ENCODE assay signal across 1 cellular context in the genomic region with DNA sequence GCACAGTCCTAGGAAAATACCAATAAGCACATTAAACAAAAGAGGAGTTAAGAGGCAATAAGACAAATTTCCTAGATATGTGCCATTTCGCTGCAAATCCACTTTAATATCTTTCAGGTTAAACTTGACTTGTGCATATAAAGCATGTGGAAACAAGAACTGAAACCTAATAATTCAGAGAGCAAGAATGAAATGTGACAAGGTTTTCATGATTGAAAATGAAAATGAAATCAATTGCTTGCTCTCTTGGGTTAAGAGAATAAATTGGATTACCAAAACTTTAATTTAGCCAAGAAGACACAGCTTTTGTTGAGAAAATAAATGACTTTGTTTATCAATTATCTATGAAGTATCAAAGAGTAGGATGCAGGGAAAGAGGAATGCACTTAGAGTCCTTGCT.
A peak's percentile ranks its signal among the peaks of the same experiment; 100 is the strongest.
TF ChIP-seq lines count a peak whose summit lies in the region.

No MANE protein-coding gene starts in this region.

TF ChIP-seq in GM12878, 131 proteins besides CTCF, POLR2A, EP300 and RAD21 (continued from another document and continues in another):
- TF ChIP-seq, protein P1, sequence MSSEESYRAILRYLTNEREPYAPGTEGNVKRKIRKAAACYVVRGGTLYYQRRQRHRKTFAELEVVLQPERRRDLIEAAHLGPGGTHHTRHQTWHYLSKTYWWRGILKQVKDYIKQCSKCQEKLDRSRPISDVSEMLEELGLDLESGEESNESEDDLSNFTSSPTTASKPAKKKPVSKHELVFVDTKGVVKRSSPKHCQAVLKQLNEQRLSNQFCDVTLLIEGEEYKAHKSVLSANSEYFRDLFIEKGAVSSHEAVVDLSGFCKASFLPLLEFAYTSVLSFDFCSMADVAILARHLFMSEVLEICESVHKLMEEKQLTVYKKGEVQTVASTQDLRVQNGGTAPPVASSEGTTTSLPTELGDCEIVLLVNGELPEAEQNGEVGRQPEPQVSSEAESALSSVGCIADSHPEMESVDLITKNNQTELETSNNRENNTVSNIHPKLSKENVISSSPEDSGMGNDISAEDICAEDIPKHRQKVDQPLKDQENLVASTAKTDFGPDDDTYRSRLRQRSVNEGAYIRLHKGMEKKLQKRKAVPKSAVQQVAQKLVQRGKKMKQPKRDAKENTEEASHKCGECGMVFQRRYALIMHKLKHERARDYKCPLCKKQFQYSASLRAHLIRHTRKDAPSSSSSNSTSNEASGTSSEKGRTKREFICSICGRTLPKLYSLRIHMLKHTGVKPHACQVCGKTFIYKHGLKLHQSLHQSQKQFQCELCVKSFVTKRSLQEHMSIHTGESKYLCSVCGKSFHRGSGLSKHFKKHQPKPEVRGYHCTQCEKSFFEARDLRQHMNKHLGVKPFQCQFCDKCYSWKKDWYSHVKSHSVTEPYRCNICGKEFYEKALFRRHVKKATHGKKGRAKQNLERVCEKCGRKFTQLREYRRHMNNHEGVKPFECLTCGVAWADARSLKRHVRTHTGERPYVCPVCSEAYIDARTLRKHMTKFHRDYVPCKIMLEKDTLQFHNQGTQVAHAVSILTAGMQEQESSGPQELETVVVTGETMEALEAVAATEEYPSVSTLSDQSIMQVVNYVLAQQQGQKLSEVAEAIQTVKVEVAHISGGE (CRISPR knock-in tag; IDR thresholded peaks at IDR 0.05), result no peak
- TF ChIP-seq EZH2 (IDR thresholded peaks at IDR 0.05; ENCODE audit: borderline replicate concordance, control insufficient read depth, low read depth, low read length) (no peak), RUNX3 (IDR thresholded peaks at IDR 0.05; ENCODE audit: low read length) (peak; percentile 20; the same call in 1 of the 2 replicates), TAF1 (IDR thresholded peaks at IDR 0.05; ENCODE audit: borderline replicate concordance, low read depth, low read length) (no peak), CHD2 (IDR thresholded peaks at IDR 0.05; ENCODE audit: borderline replicate concordance, low read depth, low read length) (0 out of 2 replicates have a peak, but pooled peaks have one; percentile 4), CBX5 (IDR thresholded peaks at IDR 0.05; ENCODE audit: low read depth) (no peak), FOXM1 (IDR thresholded peaks at IDR 0.05; ENCODE audit: low read depth, low read length) (no peak), TBL1XR1 (IDR thresholded peaks at IDR 0.05; ENCODE audit: low read depth, low read length) (no peak), LARP7 (IDR thresholded peaks at IDR 0.05) (no peak), ASH2L (IDR thresholded peaks at IDR 0.05; ENCODE audit: borderline replicate concordance, low read depth) (0 out of 2 replicates have a peak, but pooled peaks have one; percentile 30), NFYA (IDR thresholded peaks at IDR 0.05; ENCODE audit: borderline replicate concordance, low read depth, low read length) (no peak), GABPA (IDR thresholded peaks at IDR 0.05; ENCODE audit: low read depth) (peak; percentile 26; the same call in 1 of the 2 replicates), SKIL (IDR thresholded peaks at IDR 0.05; ENCODE audit: low read depth, poor library complexity, severe bottlenecking) (no peak), E2F8 (IDR thresholded peaks at IDR 0.05; ENCODE audit: low read depth, partially characterized antibody) (no peak), ZBTB40 (IDR thresholded peaks at IDR 0.05; ENCODE audit: borderline replicate concordance) (peak; percentile 91), E2F4 (IDR thresholded peaks at IDR 0.05; ENCODE audit: low read depth, low read length) (no peak), CUX1 (IDR thresholded peaks at IDR 0.05; ENCODE audit: insufficient replicate concordance, low read depth, low read length) (peak; percentile 29), POU2F2 (IDR thresholded peaks at IDR 0.05; ENCODE audit: borderline replicate concordance, low read depth, low read length) (peak; percentile 20; the same call in 1 of the 3 replicates), PBX3 (IDR thresholded peaks at IDR 0.05; ENCODE audit: insufficient replicate concordance, low read depth, low read length) (peak; percentile 66), ETV6 (conservative IDR thresholded peaks at IDR 0.05 in 1 of 2, IDR thresholded peaks at IDR 0.05 in 1 of 2; ENCODE audit: borderline replicate concordance in 1 of 2, low read depth in 1 of 2) (no peak), SMC3 (IDR thresholded peaks at IDR 0.05; ENCODE audit: borderline replicate concordance, low read length) (no peak), BMI1 (IDR thresholded peaks at IDR 0.05; ENCODE audit: borderline replicate concordance) (peak; percentile 67; the same call in 1 of the 2 replicates), IKZF1 (conservative IDR thresholded peaks at IDR 0.05) (peak; percentile 41; the same call in 1 of the 2 replicates), PAX5 (IDR thresholded peaks at IDR 0.05; ENCODE audit: borderline replicate concordance, low read depth, low read length) (no peak)
- TF ChIP-seq, protein P2, sequence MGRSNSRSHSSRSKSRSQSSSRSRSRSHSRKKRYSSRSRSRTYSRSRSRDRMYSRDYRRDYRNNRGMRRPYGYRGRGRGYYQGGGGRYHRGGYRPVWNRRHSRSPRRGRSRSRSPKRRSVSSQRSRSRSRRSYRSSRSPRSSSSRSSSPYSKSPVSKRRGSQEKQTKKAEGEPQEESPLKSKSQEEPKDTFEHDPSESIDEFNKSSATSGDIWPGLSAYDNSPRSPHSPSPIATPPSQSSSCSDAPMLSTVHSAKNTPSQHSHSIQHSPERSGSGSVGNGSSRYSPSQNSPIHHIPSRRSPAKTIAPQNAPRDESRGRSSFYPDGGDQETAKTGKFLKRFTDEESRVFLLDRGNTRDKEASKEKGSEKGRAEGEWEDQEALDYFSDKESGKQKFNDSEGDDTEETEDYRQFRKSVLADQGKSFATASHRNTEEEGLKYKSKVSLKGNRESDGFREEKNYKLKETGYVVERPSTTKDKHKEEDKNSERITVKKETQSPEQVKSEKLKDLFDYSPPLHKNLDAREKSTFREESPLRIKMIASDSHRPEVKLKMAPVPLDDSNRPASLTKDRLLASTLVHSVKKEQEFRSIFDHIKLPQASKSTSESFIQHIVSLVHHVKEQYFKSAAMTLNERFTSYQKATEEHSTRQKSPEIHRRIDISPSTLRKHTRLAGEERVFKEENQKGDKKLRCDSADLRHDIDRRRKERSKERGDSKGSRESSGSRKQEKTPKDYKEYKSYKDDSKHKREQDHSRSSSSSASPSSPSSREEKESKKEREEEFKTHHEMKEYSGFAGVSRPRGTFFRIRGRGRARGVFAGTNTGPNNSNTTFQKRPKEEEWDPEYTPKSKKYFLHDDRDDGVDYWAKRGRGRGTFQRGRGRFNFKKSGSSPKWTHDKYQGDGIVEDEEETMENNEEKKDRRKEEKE (IDR thresholded peaks at IDR 0.05), result no peak
